Comparison of ENCODE assay signal across 10 cellular contexts in genomic region chr4:128310266-128310697, GRCh38. TPM values are rescaled to one million over a fixed set of nuclear protein-coding genes. Genes with fewer than 3 reads are reported as not detected.
DNase-seq lines count a peak whose midpoint lies in the region; FAIRE-seq and TF ChIP-seq lines count a peak whose summit lies in the region.
"Had no signal": no experiment of that assay in that cellular context is flagged by ENCODE, and none has a peak within 500 bp of the region (broad histone marks: within the 10 kb centered on the region; RNA-seq: fewer than 3 reads in every experiment).

No MANE protein-coding gene starts in this region.

- WGBS in liver = 25% methylated on average over 6 of the region's 6 CpGs

- H3K4me3 ChIP-seq in cardiac fibroblast (replicated peaks in 1 of 2; ENCODE audit: low read depth in 2 of 2, low read length in 2 of 2) (no peak overlapping the region), liver (ENCODE audit: low read depth in 1 of 3, low read length in 3 of 3) (no peak overlapping the region)

- no peak for TF ChIP-seq POLR2A in H54 (IDR thresholded peaks at IDR 0.05; ENCODE audit: low read depth, low read length)

- peak overlapping the region; percentile 58 to 75 for H3K27ac ChIP-seq in liver (ENCODE audit: low read depth in 1 of 2, low read length in 2 of 2)

- H3K4me1 ChIP-seq in liver (ENCODE audit: control insufficient read depth in 4 of 4, insufficient read depth in 4 of 4, low read length in 3 of 4) = peaks cover 6 to 40% (median 31%) of the 10 kb centered on the region in 4 donors

- no peaks in the 10 kb centered on the region for H3K27me3 Mint-ChIP-seq in activated T-helper 1 cell treated with anti-CD3 and anti-CD28 coated beads, Interleukin-12 subunit alpha, Interleukin-12 subunit beta, Interleukin-2, Interleukin-4 antibody, amounts not matched to agents 30 ng/mL and 10 ng/mL and 1 ng/mL, durations not matched to agents 14 hours and 24 hours and 36 hours (ENCODE audit: insufficient read depth)

- TF ChIP-seq RAD21 in liver (IDR thresholded peaks at IDR 0.05) = peak; percentile 70 to 78

- no peaks in the 10 kb centered on the region for H3K27me3 ChIP-seq in liver (ENCODE audit: control insufficient read depth in 4 of 4, insufficient read depth in 4 of 4, low read length in 3 of 4)

- no peak overlapping the region for H3K4me3 Mint-ChIP-seq in activated T-helper 1 cell treated with anti-CD3 and anti-CD28 coated beads, Interleukin-12 subunit alpha, Interleukin-12 subunit beta, Interleukin-2, Interleukin-4 antibody, amounts not matched to agents 30 ng/mL and 10 ng/mL and 1 ng/mL, durations not matched to agents 14 hours and 24 hours and 36 hours

- no peaks in the 10 kb centered on the region for H3K9me3 ChIP-seq in liver (ENCODE audit: control insufficient read depth in 4 of 4, low read length in 3 of 4)

- FAIRE-seq in H54 (lab: Jason Lieb, UNC) = no peak

- intact Hi-C loops in activated T-helper 1 cell treated with anti-CD3 and anti-CD28 coated beads, Interleukin-12 subunit alpha, Interleukin-12 subunit beta, Interleukin-2, Interleukin-4 antibody, amounts not matched to agents 30 ng/mL and 10 ng/mL and 1 ng/mL, durations not matched to agents 14 hours and 24 hours and 36 hours (cut with micrococcal nuclease) = no loop called here

- TF ChIP-seq CTCF in cardiac fibroblast (IDR thresholded peaks at IDR 0.05; ENCODE audit: low read depth, low read length) (peak; percentile 47), liver (IDR thresholded peaks at IDR 0.05; ENCODE audit: low read depth, low read length, missing input control) (peak; percentile 40)

- peak overlapping the region in 1 of 2 donors; percentile 5 for H3K9ac ChIP-seq in liver (ENCODE audit: low read depth in 1 of 2, low read length in 2 of 2)

- H3K36me3 ChIP-seq in liver (ENCODE audit: control insufficient read depth in 4 of 4, insufficient read depth in 3 of 4, low read depth in 1 of 4, low read length in 3 of 4) = no peaks in the 10 kb centered on the region

- H3K4me1 Mint-ChIP-seq in activated T-helper 1 cell treated with anti-CD3 and anti-CD28 coated beads, Interleukin-12 subunit alpha, Interleukin-12 subunit beta, Interleukin-2, Interleukin-4 antibody, amounts not matched to agents 30 ng/mL and 10 ng/mL and 1 ng/mL, durations not matched to agents 14 hours and 24 hours and 36 hours (ENCODE audit: low read depth) = no peaks in the 10 kb centered on the region

- H3K9me3 Mint-ChIP-seq in activated T-helper 1 cell treated with anti-CD3 and anti-CD28 coated beads, Interleukin-12 subunit alpha, Interleukin-12 subunit beta, Interleukin-2, Interleukin-4 antibody, amounts not matched to agents 30 ng/mL and 10 ng/mL and 1 ng/mL, durations not matched to agents 14 hours and 24 hours and 36 hours = no peaks in the 10 kb centered on the region

- peak; percentile 79 for DNase-seq in COLO668 (lab: John Stamatoyannopoulos, UW; ENCODE audit: unreplicated experiment)
- DNase-seq in NCI-H2029 (lab: John Stamatoyannopoulos, UW) = peak; percentile 38
- DNase-seq in cardiac fibroblast (ENCODE audit: low read depth in 2 of 2) = peak; percentile 27 to 32
- DNase-seq in activated T-helper 1 cell treated with anti-CD3 and anti-CD28 coated beads, Interleukin-12 subunit alpha, Interleukin-12 subunit beta, Interleukin-2, Interleukin-4 antibody, amounts not matched to agents 30 ng/mL and 10 ng/mL and 1 ng/mL, durations not matched to agents 14 hours and 24 hours and 36 hours (ENCODE audit: low spot score) = no peak
- no peak for DNase-seq in NCI-H1048 (lab: John Stamatoyannopoulos, UW)
- DNase-seq in H54 (ENCODE audit: insufficient read length, low spot score) = no peak
- no peak for DNase-seq in NCI-H2081 (lab: John Stamatoyannopoulos, UW)
- DNase-seq: kidney glomerular epithelial cell, T1000 had no signal

- H3K27ac Mint-ChIP-seq in activated T-helper 1 cell treated with anti-CD3 and anti-CD28 coated beads, Interleukin-12 subunit alpha, Interleukin-12 subunit beta, Interleukin-2, Interleukin-4 antibody, amounts not matched to agents 30 ng/mL and 10 ng/mL and 1 ng/mL, durations not matched to agents 14 hours and 24 hours and 36 hours = no peak overlapping the region

- H3K36me3 Mint-ChIP-seq in activated T-helper 1 cell treated with anti-CD3 and anti-CD28 coated beads, Interleukin-12 subunit alpha, Interleukin-12 subunit beta, Interleukin-2, Interleukin-4 antibody, amounts not matched to agents 30 ng/mL and 10 ng/mL and 1 ng/mL, durations not matched to agents 14 hours and 24 hours and 36 hours (ENCODE audit: low read depth) = no peaks in the 10 kb centered on the region

TF ChIP-seq in liver, 16 proteins besides CTCF, POLR2A, EP300 and RAD21:
- peak; percentile 86 for TF ChIP-seq FOXA1 (IDR thresholded peaks at IDR 0.05)
- TF ChIP-seq, protein P1, sequence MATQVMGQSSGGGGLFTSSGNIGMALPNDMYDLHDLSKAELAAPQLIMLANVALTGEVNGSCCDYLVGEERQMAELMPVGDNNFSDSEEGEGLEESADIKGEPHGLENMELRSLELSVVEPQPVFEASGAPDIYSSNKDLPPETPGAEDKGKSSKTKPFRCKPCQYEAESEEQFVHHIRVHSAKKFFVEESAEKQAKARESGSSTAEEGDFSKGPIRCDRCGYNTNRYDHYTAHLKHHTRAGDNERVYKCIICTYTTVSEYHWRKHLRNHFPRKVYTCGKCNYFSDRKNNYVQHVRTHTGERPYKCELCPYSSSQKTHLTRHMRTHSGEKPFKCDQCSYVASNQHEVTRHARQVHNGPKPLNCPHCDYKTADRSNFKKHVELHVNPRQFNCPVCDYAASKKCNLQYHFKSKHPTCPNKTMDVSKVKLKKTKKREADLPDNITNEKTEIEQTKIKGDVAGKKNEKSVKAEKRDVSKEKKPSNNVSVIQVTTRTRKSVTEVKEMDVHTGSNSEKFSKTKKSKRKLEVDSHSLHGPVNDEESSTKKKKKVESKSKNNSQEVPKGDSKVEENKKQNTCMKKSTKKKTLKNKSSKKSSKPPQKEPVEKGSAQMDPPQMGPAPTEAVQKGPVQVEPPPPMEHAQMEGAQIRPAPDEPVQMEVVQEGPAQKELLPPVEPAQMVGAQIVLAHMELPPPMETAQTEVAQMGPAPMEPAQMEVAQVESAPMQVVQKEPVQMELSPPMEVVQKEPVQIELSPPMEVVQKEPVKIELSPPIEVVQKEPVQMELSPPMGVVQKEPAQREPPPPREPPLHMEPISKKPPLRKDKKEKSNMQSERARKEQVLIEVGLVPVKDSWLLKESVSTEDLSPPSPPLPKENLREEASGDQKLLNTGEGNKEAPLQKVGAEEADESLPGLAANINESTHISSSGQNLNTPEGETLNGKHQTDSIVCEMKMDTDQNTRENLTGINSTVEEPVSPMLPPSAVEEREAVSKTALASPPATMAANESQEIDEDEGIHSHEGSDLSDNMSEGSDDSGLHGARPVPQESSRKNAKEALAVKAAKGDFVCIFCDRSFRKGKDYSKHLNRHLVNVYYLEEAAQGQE (IDR thresholded peaks at IDR 0.05) = peak; percentile 52
- TF ChIP-seq TAF1 (conservative IDR thresholded peaks at IDR 0.05) = no peak
- TF ChIP-seq, protein P2, sequence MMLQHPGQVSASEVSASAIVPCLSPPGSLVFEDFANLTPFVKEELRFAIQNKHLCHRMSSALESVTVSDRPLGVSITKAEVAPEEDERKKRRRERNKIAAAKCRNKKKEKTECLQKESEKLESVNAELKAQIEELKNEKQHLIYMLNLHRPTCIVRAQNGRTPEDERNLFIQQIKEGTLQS (IDR thresholded peaks at IDR 0.05) = peak; percentile 52
- TF ChIP-seq RXRA (IDR thresholded peaks at IDR 0.05) = peak; percentile 93 to 96
- TF ChIP-seq MAX (IDR thresholded peaks at IDR 0.05) = peak; percentile 92
- TF ChIP-seq YY1 (IDR thresholded peaks at IDR 0.05) = peak; percentile 77
- TF ChIP-seq, protein P3, sequence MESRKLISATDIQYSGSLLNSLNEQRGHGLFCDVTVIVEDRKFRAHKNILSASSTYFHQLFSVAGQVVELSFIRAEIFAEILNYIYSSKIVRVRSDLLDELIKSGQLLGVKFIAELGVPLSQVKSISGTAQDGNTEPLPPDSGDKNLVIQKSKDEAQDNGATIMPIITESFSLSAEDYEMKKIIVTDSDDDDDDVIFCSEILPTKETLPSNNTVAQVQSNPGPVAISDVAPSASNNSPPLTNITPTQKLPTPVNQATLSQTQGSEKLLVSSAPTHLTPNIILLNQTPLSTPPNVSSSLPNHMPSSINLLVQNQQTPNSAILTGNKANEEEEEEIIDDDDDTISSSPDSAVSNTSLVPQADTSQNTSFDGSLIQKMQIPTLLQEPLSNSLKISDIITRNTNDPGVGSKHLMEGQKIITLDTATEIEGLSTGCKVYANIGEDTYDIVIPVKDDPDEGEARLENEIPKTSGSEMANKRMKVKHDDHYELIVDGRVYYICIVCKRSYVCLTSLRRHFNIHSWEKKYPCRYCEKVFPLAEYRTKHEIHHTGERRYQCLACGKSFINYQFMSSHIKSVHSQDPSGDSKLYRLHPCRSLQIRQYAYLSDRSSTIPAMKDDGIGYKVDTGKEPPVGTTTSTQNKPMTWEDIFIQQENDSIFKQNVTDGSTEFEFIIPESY (IDR thresholded peaks at IDR 0.05) = peak; percentile 82
- TF ChIP-seq FOXA2 (IDR thresholded peaks at IDR 0.05) = peak; percentile 90
- TF ChIP-seq JUND (IDR thresholded peaks at IDR 0.05) = peak; percentile 19 to 80
- peak; percentile 96 for TF ChIP-seq SP1 (IDR thresholded peaks at IDR 0.05)
- peak; percentile 93 to 96 for TF ChIP-seq HNF4A (conservative IDR thresholded peaks at IDR 0.05)
- peak; percentile 70 for TF ChIP-seq HNF4G (IDR thresholded peaks at IDR 0.05)
- TF ChIP-seq GABPA (IDR thresholded peaks at IDR 0.05 in 1 of 2, conservative IDR thresholded peaks at IDR 0.05 in 1 of 2) = no peak
- no peak for TF ChIP-seq EGR1 (IDR thresholded peaks at IDR 0.05; ENCODE audit: low read depth in 2 of 2)
- peak; percentile 85 for TF ChIP-seq NR2F2 (IDR thresholded peaks at IDR 0.05)
TF ChIP-seq in liver: peak in this region for 13.

RNA-seq across cellular contexts. Expression of gene PGRMC2, which starts 22.7 kb away (rescaled TPM):
- total RNA-seq in liver = 10 to 100 TPM; 31.5 to 44.3 TPM
- polyA plus RNA-seq in liver = 10 to 100 TPM; 28.9 to 32.8 TPM
- 43.4 and 45.8 TPM in 2 replicates for total RNA-seq in activated T-helper 1 cell treated with anti-CD3 and anti-CD28 coated beads, Interleukin-12 subunit alpha, Interleukin-12 subunit beta, Interleukin-2, Interleukin-4 antibody, amounts not matched to agents 30 ng/mL and 10 ng/mL and 1 ng/mL, durations not matched to agents 14 hours and 24 hours and 36 hours

Comparison
In these comparisons a context has a peak if more than half of its experiments do, and no peak if none do; other contexts are left out.
1. DNase-seq: peak in COLO668 (single experiment), NCI-H2029 (single experiment) and cardiac fibroblast (2 of 2); none in activated T-helper 1 cell treated with anti-CD3 and anti-CD28 coated beads, Interleukin-12 subunit alpha, Interleukin-12 subunit beta, Interleukin-2, Interleukin-4 antibody, amounts not matched to agents 30 ng/mL and 10 ng/mL and 1 ng/mL, durations not matched to agents 14 hours and 24 hours and 36 hours (single experiment), NCI-H1048 (single experiment), H54 (single experiment) and NCI-H2081 (0 of 2).